8 cellular contexts compared by ENCODE assay signal in the genomic region with DNA sequence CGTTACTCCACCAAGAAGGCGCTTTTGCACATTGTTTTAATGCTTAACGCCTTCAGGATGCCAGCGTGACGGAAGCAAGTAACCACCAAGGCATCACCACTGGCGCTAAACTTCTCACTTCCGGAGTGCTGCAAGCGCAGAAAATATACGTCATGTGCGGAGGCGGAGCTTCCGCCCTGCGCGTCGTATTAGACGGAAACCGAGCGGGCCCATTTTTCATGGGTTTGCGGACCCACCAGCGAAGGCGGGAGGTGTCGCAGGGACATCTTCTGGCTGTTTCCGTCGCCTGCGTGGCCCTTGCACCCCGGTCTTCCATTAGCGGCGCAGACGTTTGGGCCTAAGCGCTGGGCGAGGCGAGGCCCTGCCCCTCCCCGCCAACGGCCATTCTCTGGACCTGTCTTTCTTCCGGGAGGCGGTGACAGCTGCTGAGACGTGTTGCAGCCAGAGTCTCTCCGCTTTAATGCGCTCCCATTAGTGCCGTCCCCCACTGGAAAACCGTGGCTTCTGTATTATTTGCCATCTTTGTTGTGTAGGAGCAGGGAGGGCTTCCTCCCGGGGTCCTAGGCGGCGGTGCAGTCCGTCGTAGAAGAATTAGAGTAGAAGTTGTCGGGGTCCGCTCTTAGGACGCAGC. TPM values are rescaled to one million over a fixed set of nuclear protein-coding genes. Genes with fewer than 3 reads are reported as not detected.
DNase-seq lines count a peak whose midpoint lies in the region; ATAC-seq and TF ChIP-seq lines count a peak whose summit lies in the region.

A gene (plus strand): TSS at position 403 of the 631 bp plus-strand sequence. CDS start 235 bp downstream, outside the sequence.

- peak within 1 kb of the TSS; percentile 99 for H3K4me3 Mint-ChIP-seq in natural killer cell

- no peaks in the 10 kb centered on the region for H3K9me3 Mint-ChIP-seq in natural killer cell

- no peaks in the 10 kb centered on the region for H3K27me3 Mint-ChIP-seq in natural killer cell (ENCODE audit: low read depth in 2 of 2)

- intact Hi-C loops in natural killer cell (cut with micrococcal nuclease), result loop anchor here (1.0 to 2.0 kb wide), 3 partner anchors 72 to 249 kb away; a partner anchor contains a TSS

- H3K4me3 ChIP-seq in LNCaP clone FGC (ENCODE audit: low read depth, low read length) (peak within 1 kb of the TSS; percentile 93), fibroblast of mammary gland (ENCODE audit: control insufficient read depth, low read depth, low read length) (peak within 1 kb of the TSS; percentile 90)

- TF ChIP-seq POLR2A in Raji (IDR thresholded peaks at IDR 0.05; ENCODE audit: insufficient read depth, low read depth, low read length), result peak; percentile 93

- TF ChIP-seq CTCF in LNCaP clone FGC (IDR thresholded peaks at IDR 0.05; ENCODE audit: control insufficient read depth, extremely low read depth, insufficient read depth) (peak; percentile 42), fibroblast of mammary gland (conservative IDR thresholded peaks at IDR 0.05; ENCODE audit: control insufficient read depth, insufficient read depth, low read depth, low read length) (no peak), natural killer cell (IDR thresholded peaks at IDR 0.05) (no peak)

- H3K27ac Mint-ChIP-seq in natural killer cell, result peak within 1 kb of the TSS; percentile 96 to 98

- no peaks in the 10 kb centered on the region for H3K36me3 Mint-ChIP-seq in natural killer cell

- DNase-seq in EL (peak; percentile 96), H4 (ENCODE audit: low spot score) (peak; percentile 87), LNCaP clone FGC (ENCODE audit: low read depth) (peak; percentile 86), fibroblast of mammary gland (ENCODE audit: low read depth) (peak; percentile 95), natural killer cell (peak; percentile 97)
- peak; percentile 89 for DNase-seq in activated T-helper 9 cell treated with anti-CD3 and anti-CD28 coated beads, Interleukin-2, amount 50 U/mL, for 16 hours (ENCODE audit: low read depth)
- DNase-seq in stimulated activated naive CD4-positive, alpha-beta T cell treated with Interleukin-2 at 50 U/mL for 16 hours (lab: John Stamatoyannopoulos, UW), result peak; percentile 93

- peak; percentile 75 to 90 (median 81) for ATAC-seq in natural killer cell

- peaks cover 41 to 42% of the 10 kb centered on the region in 2 donors for H3K4me1 Mint-ChIP-seq in natural killer cell

RNA-seq across cellular contexts. Expression of the gene that starts here (rescaled TPM):
- total RNA-seq in H4 (2014; rRNA removed; shearing (Covaris generic)), result 16.4 and 33.3 TPM in 2 replicates
- total RNA-seq in natural killer cell, result 100 to 1,000 TPM; 110 to 127 (median 126) TPM

Comparison
In these comparisons a context has a peak if more than half of its experiments do, and no peak if none do; other contexts are left out.
1. Peak in every context shown above with its lines: DNase-seq, ATAC-seq and H3K4me3 ChIP-seq.